8 cellular contexts compared by ENCODE assay signal in genomic region chr6:62285612-62286469, GRCh38. TPM values are rescaled to one million over a fixed set of nuclear protein-coding genes. Genes with fewer than 3 reads are reported as not detected.
DNase-seq lines count a peak whose midpoint lies in the region; ATAC-seq and TF ChIP-seq lines count a peak whose summit lies in the region.

Gene KHDRBS2, minus strand, starts transcription at chr6:62286225.

- no peaks in the 10 kb centered on the region for H3K9me3 Mint-ChIP-seq in osteocyte (ENCODE audit: unreplicated experiment)

- CTCF ChIA-PET in SK-N-SH (lab: Yijun Ruan, JAX), result interaction anchor here (2.2 kb wide), 1 partner anchor 9 kb away, joined by 7 read pairs; no protein-coding TSS in a partner anchor

- H3K27ac ChIP-seq in SK-N-SH (ENCODE audit: low read depth in 2 of 2, low read length in 1 of 2) (no peak within 1 kb of the TSS), heart right ventricle (no peak within 1 kb of the TSS)

- H3K4me3 Mint-ChIP-seq in osteocyte (ENCODE audit: unreplicated experiment), result peak within 1 kb of the TSS; percentile 48

- no peak within 1 kb of the TSS for H3K27ac Mint-ChIP-seq in osteocyte (ENCODE audit: unreplicated experiment)

- TF ChIP-seq RAD21 in SK-N-SH (IDR thresholded peaks at IDR 0.05; ENCODE audit: low read length), result no peak

- peak; percentile 30 for DNase-seq in SK-N-SH
- peak; percentile 77 for DNase-seq in NCI-H1048 (lab: John Stamatoyannopoulos, UW)
- DNase-seq in activated CD4-positive, CD25-positive, alpha-beta regulatory T cell treated with anti-CD3 and anti-CD28 coated beads, Interleukin-2, amount 50 U/mL, for 72 hours, result peak; percentile 31
- DNase-seq in heart right ventricle, result peak; percentile 59 to 73
- peak; percentile 84 for DNase-seq in osteocyte (ENCODE audit: extremely low spot score, unreplicated experiment)
- no peak for DNase-seq in GOT3 (lab: John Stamatoyannopoulos, UW)

- peaks cover 5% of the 10 kb centered on the region for H3K4me1 Mint-ChIP-seq in osteocyte (ENCODE audit: unreplicated experiment)

- intact Hi-C loops in heart right ventricle (cut with DNase I), result no loop called here

- no peak within 1 kb of the TSS for H3K4me2 ChIP-seq in SK-N-SH

- H3K4me3 ChIP-seq in SK-N-SH (ENCODE audit: low read depth in 2 of 2, low read length in 1 of 2) (no peak within 1 kb of the TSS), heart right ventricle (peak within 1 kb of the TSS in 9 of 10 donors; percentile 16 to 53 (median 39))

- TF ChIP-seq EP300 in SK-N-SH (IDR thresholded peaks at IDR 0.05; ENCODE audit: borderline replicate concordance in 1 of 2, low read depth in 1 of 2, low read length in 1 of 2), result no peak

- no peaks in the 10 kb centered on the region for H3F3A ChIP-seq in SK-N-SH (replicated peaks; ENCODE audit: insufficient read depth)

- H3K36me3 ChIP-seq in SK-N-SH (replicated peaks in 1 of 2; ENCODE audit: control insufficient read depth in 1 of 2, insufficient read depth in 2 of 2, low read length in 1 of 2) (no peaks in the 10 kb centered on the region), heart right ventricle (no peaks in the 10 kb centered on the region)

- H3K9ac ChIP-seq in SK-N-SH, result no peak within 1 kb of the TSS

- H3K36me3 Mint-ChIP-seq in osteocyte (ENCODE audit: unreplicated experiment), result no peaks in the 10 kb centered on the region

- H3K27me3 ChIP-seq in SK-N-SH (ENCODE audit: insufficient read depth) (no peaks in the 10 kb centered on the region), heart right ventricle (peaks cover 0 to 51% (median 28%) of the 10 kb centered on the region in 7 donors)

- POLR2A ChIA-PET in SK-N-SH (lab: Yijun Ruan, JAX), result no interaction called here

- H4K20me1 ChIP-seq in SK-N-SH (ENCODE audit: insufficient read depth), result no peaks in the 10 kb centered on the region

- ATAC-seq in SK-N-SH treated with all-trans-retinoic acid at 6 μM for 48 hours, result no peak
- peak; percentile 100 for ATAC-seq in HG02588 (IDR thresholded peaks at IDR 0.05; ENCODE audit: unreplicated experiment)
- ATAC-seq in heart right ventricle, result peak; percentile 62 to 96 (median 90)

- 46% methylated on average over 58 of the region's 66 CpGs for WGBS in SK-N-SH (ENCODE audit: low lambda C conversion rate)
- WGBS in heart right ventricle, 2 donors, result 1% methylated on average over 66 of the region's 66 CpGs

- H3K9me3 ChIP-seq in SK-N-SH, result no peaks in the 10 kb centered on the region
- no peaks in the 10 kb centered on the region for H3K9me3 ChIP-seq in heart right ventricle

- H3K4me1 ChIP-seq in SK-N-SH (ENCODE audit: control insufficient read depth in 1 of 2, insufficient read depth in 2 of 2, low read depth in 1 of 2, low read length in 1 of 2) (no peaks in the 10 kb centered on the region), heart right ventricle (peaks cover 0 to 20% (median 0%) of the 10 kb centered on the region in 9 donors)

- no peak for TF ChIP-seq CTCF in SK-N-SH (IDR thresholded peaks at IDR 0.05)
- no peak for TF ChIP-seq CTCF in heart right ventricle (IDR thresholded peaks at IDR 0.05)
- TF ChIP-seq CTCF in osteocyte (IDR thresholded peaks at IDR 0.05), result no peak

- no peak within 1 kb of the TSS for H2AFZ ChIP-seq in SK-N-SH (ENCODE audit: low read depth)

- peaks cover 20% of the 10 kb centered on the region for H3K27me3 Mint-ChIP-seq in osteocyte (ENCODE audit: unreplicated experiment)

- no peaks in the 10 kb centered on the region for H3K79me2 ChIP-seq in SK-N-SH (ENCODE audit: insufficient read depth)

- H3K9me2 ChIP-seq in SK-N-SH, result no peaks in the 10 kb centered on the region

TF ChIP-seq in SK-N-SH, 30 proteins besides CTCF, POLR2A, EP300 and RAD21:
- TF ChIP-seq, protein P1, sequence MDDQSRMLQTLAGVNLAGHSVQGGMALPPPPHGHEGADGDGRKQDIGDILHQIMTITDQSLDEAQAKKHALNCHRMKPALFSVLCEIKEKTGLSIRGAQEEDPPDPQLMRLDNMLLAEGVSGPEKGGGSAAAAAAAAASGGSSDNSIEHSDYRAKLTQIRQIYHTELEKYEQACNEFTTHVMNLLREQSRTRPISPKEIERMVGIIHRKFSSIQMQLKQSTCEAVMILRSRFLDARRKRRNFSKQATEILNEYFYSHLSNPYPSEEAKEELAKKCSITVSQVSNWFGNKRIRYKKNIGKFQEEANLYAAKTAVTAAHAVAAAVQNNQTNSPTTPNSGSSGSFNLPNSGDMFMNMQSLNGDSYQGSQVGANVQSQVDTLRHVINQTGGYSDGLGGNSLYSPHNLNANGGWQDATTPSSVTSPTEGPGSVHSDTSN (IDR thresholded peaks at IDR 0.05), result peak; percentile 38; the same call in 1 of the 2 replicates
- TF ChIP-seq USF2 (IDR thresholded peaks at IDR 0.05; ENCODE audit: borderline replicate concordance, low read depth, low read length) (no peak), NFIC (IDR thresholded peaks at IDR 0.05; ENCODE audit: borderline replicate concordance) (no peak)

TF ChIP-seq in SK-N-SH treated with all-trans-retinoic acid at 6 μM for 48 hours, 23 proteins besides CTCF, POLR2A, EP300 and RAD21 (continues in another document):
- TF ChIP-seq BACH2 (CRISPR knock-in tag; IDR thresholded peaks at IDR 0.05; ENCODE audit: borderline replicate concordance), result no peak
- no peak for TF ChIP-seq ARNTL (CRISPR knock-in tag; IDR thresholded peaks at IDR 0.05; ENCODE audit: borderline replicate concordance, low read depth)
- TF ChIP-seq CSRNP3 (CRISPR knock-in tag; IDR thresholded peaks at IDR 0.05), result no peak
- no peak for TF ChIP-seq RARB (CRISPR knock-in tag; IDR thresholded peaks at IDR 0.05)
- TF ChIP-seq ESRRG (CRISPR knock-in tag; IDR thresholded peaks at IDR 0.05), result no peak
- TF ChIP-seq SNAI2 (CRISPR knock-in tag; IDR thresholded peaks at IDR 0.05), result no peak
- TF ChIP-seq CSDC2 (CRISPR knock-in tag; IDR thresholded peaks at IDR 0.05), result no peak
- TF ChIP-seq ZNF565 (CRISPR knock-in tag; conservative IDR thresholded peaks at IDR 0.05; ENCODE audit: low read depth), result no peak
- TF ChIP-seq ZNF8 (CRISPR knock-in tag; IDR thresholded peaks at IDR 0.05), result no peak
- TF ChIP-seq, protein P2, sequence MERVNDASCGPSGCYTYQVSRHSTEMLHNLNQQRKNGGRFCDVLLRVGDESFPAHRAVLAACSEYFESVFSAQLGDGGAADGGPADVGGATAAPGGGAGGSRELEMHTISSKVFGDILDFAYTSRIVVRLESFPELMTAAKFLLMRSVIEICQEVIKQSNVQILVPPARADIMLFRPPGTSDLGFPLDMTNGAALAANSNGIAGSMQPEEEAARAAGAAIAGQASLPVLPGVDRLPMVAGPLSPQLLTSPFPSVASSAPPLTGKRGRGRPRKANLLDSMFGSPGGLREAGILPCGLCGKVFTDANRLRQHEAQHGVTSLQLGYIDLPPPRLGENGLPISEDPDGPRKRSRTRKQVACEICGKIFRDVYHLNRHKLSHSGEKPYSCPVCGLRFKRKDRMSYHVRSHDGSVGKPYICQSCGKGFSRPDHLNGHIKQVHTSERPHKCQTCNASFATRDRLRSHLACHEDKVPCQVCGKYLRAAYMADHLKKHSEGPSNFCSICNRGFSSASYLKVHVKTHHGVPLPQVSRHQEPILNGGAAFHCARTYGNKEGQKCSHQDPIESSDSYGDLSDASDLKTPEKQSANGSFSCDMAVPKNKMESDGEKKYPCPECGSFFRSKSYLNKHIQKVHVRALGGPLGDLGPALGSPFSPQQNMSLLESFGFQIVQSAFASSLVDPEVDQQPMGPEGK (CRISPR knock-in tag; IDR thresholded peaks at IDR 0.05; ENCODE audit: borderline replicate concordance), result no peak
- no peak for TF ChIP-seq TSHZ2 (CRISPR knock-in tag; IDR thresholded peaks at IDR 0.05)
- no peak for TF ChIP-seq ZNF70 (CRISPR knock-in tag; IDR thresholded peaks at IDR 0.05)
- TF ChIP-seq TCF4 (CRISPR knock-in tag; IDR thresholded peaks at IDR 0.05; ENCODE audit: borderline replicate concordance), result no peak
- TF ChIP-seq ISL1 (CRISPR knock-in tag; IDR thresholded peaks at IDR 0.05), result no peak
- TF ChIP-seq GLIS3 (CRISPR knock-in tag; IDR thresholded peaks at IDR 0.05), result no peak

RNA-seq across cellular contexts. Expression of gene KHDRBS2, which starts in this region (rescaled TPM):
- polyA plus RNA-seq in SK-N-SH (2012; rRNA removed) (not detected in 2 replicates), heart right ventricle (not detected)
- not detected in 2 replicates for polyA plus RNA-seq in SK-N-SH (2012; cell fraction: cytosol; rRNA removed)
- polyA plus RNA-seq in SK-N-SH (2012; cell fraction: nucleus; rRNA removed), result not detected in 2 replicates
- total RNA-seq in heart right ventricle (under 1 TPM in 3 of 10 donors, not detected in 7; 0.09 to 0.15 (median 0.14) TPM), osteocyte (not detected in 2 replicates)

Comparison
In these comparisons a context has a peak if more than half of its experiments do, and no peak if none do; other contexts are left out.
1. Peak in DNase-seq in SK-N-SH; RNA of the gene not detected or under 1 TPM.
2. Peak in DNase-seq, ATAC-seq and H3K4me3 ChIP-seq in heart right ventricle; RNA of the gene not detected or under 1 TPM.
3. Peak in DNase-seq in osteocyte; RNA of the gene not detected or under 1 TPM.